ENCODE assay signal across 17 cellular contexts in genomic region chr7:86158111-86158510, GRCh38.
DNase-seq lines count a peak whose midpoint lies in the region; ATAC-seq, FAIRE-seq and TF ChIP-seq lines count a peak whose summit lies in the region.
"Had no signal": no experiment of that assay in that cellular context is flagged by ENCODE, and none has a peak within 500 bp of the region (broad histone marks: within the 10 kb centered on the region; RNA-seq: fewer than 3 reads in every experiment).

No MANE protein-coding gene starts in this region.

- H3K27ac ChIP-seq in SJCRH30 (no peak overlapping the region), kidney (ENCODE audit: low read depth in 2 of 2, low read length in 2 of 2) (no peak overlapping the region), aorta (ENCODE audit: low read depth in 1 of 2, low read length in 2 of 2) (no peak overlapping the region)
- H3K27ac ChIP-seq: BLaER1 had no signal

- no peak overlapping the region for H3K9ac ChIP-seq in kidney (ENCODE audit: low read length in 2 of 2)
- H3K9ac ChIP-seq: BLaER1 had no signal

- no peaks in the 10 kb centered on the region for H3K4me1 ChIP-seq in SJCRH30
- no peaks in the 10 kb centered on the region for H3K4me1 ChIP-seq in kidney (ENCODE audit: control insufficient read depth in 1 of 2, insufficient read depth in 1 of 2, low read depth in 1 of 2, low read length in 2 of 2)
- H3K4me1 ChIP-seq in aorta (ENCODE audit: control insufficient read depth in 1 of 2, insufficient read depth in 2 of 2, low read length in 2 of 2) = no peaks in the 10 kb centered on the region
- H3K4me1 ChIP-seq: BLaER1 had no signal

- no peaks in the 10 kb centered on the region for H3K4me1 Mint-ChIP-seq in activated T-cell treated with anti-CD3 and anti-CD28 coated beads, Interleukin-2, amount 50 U/mL, for 4 hours (ENCODE audit: low read depth)
- H3K4me1 Mint-ChIP-seq in activated naive CD8-positive, alpha-beta T cell treated with anti-CD3 and anti-CD28 coated beads, Interleukin-2, amount 50 U/mL, for 24 hours = no peaks in the 10 kb centered on the region
- H3K4me1 Mint-ChIP-seq: CD14-positive monocyte; CD4-positive, alpha-beta memory T cell; GM23338 had no signal

- H3K36me3 Mint-ChIP-seq in activated T-cell treated with anti-CD3 and anti-CD28 coated beads, Interleukin-2, amount 50 U/mL, for 4 hours (ENCODE audit: insufficient read depth) = no peaks in the 10 kb centered on the region
- H3K36me3 Mint-ChIP-seq in activated naive CD8-positive, alpha-beta T cell treated with anti-CD3 and anti-CD28 coated beads, Interleukin-2, amount 50 U/mL, for 24 hours (ENCODE audit: low read depth) = no peaks in the 10 kb centered on the region
- H3K36me3 Mint-ChIP-seq: CD14-positive monocyte; CD4-positive, alpha-beta memory T cell had no signal

- H3K27me3 Mint-ChIP-seq in activated T-cell treated with anti-CD3 and anti-CD28 coated beads, Interleukin-2, amount 50 U/mL, for 4 hours (ENCODE audit: low read depth) = no peaks in the 10 kb centered on the region
- no peaks in the 10 kb centered on the region for H3K27me3 Mint-ChIP-seq in activated naive CD8-positive, alpha-beta T cell treated with anti-CD3 and anti-CD28 coated beads, Interleukin-2, amount 50 U/mL, for 24 hours
- H3K27me3 Mint-ChIP-seq: CD4-positive, alpha-beta memory T cell had no signal

- H3K4me3 ChIP-seq in SJCRH30 (no peak overlapping the region), kidney (ENCODE audit: low read length in 2 of 2) (no peak overlapping the region), aorta (ENCODE audit: low read length in 2 of 2) (no peak overlapping the region)
- H3K4me3 ChIP-seq: BLaER1, GM23338 had no signal

- intact Hi-C loops in kidney (cut with DNase I) = no loop called here
- intact Hi-C loops in aorta (cut with DNase I) = no loop called here

- no peaks in the 10 kb centered on the region for H3K36me3 ChIP-seq in SJCRH30
- H3K36me3 ChIP-seq in kidney (ENCODE audit: control insufficient read depth in 1 of 2, insufficient read depth in 2 of 2, low read length in 2 of 2) = no peaks in the 10 kb centered on the region
- H3K36me3 ChIP-seq in aorta (ENCODE audit: control insufficient read depth in 1 of 2, insufficient read depth in 2 of 2, low read length in 1 of 2) = no peaks in the 10 kb centered on the region
- H3K36me3 ChIP-seq: BLaER1 had no signal

- WGBS in aorta, 2 donors = 92 to 96% methylated on average over 4 of the region's 4 CpGs

- no peak for TF ChIP-seq CTCF in kidney (IDR thresholded peaks at IDR 0.05; ENCODE audit: borderline replicate concordance, extremely low read depth, insufficient read depth)

- DNase-seq in NCI-H524 (lab: John Stamatoyannopoulos, UW) (peak; percentile 55 to 77), SJCRH30 (peak; percentile 9 to 23), kidney (peak; percentile 28), aorta (no peak), NCI-H1436 treated with DMSO at 0.1 percent for 48 hours (lab: John Stamatoyannopoulos, UW) (no peak)
- DNase-seq in activated T-cell treated with anti-CD3 and anti-CD28 coated beads, Interleukin-2, amount 50 U/mL, for 4 hours = no peak
- DNase-seq in activated naive CD8-positive, alpha-beta T cell treated with anti-CD3 and anti-CD28 coated beads, Interleukin-2, amount 50 U/mL, for 24 hours = no peak
- DNase-seq: 8988T; CD4-positive, alpha-beta memory T cell; DMS79 treated with DMSO at 0.1 percent for 48 hours; GF-D8; HCEC 1CT had no signal

- H3K4me3 Mint-ChIP-seq in activated T-cell treated with anti-CD3 and anti-CD28 coated beads, Interleukin-2, amount 50 U/mL, for 4 hours = no peak overlapping the region
- H3K4me3 Mint-ChIP-seq in activated naive CD8-positive, alpha-beta T cell treated with anti-CD3 and anti-CD28 coated beads, Interleukin-2, amount 50 U/mL, for 24 hours = no peak overlapping the region
- H3K4me3 Mint-ChIP-seq: CD14-positive monocyte; CD4-positive, alpha-beta memory T cell; GM23338 had no signal

- peak; percentile 11 for ATAC-seq in aorta (ENCODE audit: low FRiP score)
- ATAC-seq in activated T-cell treated with anti-CD3 and anti-CD28 coated beads, Interleukin-2, amount 50 U/mL, for 4 hours = no peak
- ATAC-seq in activated naive CD8-positive, alpha-beta T cell treated with anti-CD3 and anti-CD28 coated beads, Interleukin-2, amount 50 U/mL, for 24 hours = no peak
- ATAC-seq: GM23338 had no signal

- H3K9me3 ChIP-seq in SJCRH30 (replicated peaks) (no peaks in the 10 kb centered on the region), kidney (ENCODE audit: control insufficient read depth in 1 of 2, low read length in 2 of 2) (no peaks in the 10 kb centered on the region), aorta (ENCODE audit: control insufficient read depth, low read length) (no peaks in the 10 kb centered on the region)
- H3K9me3 ChIP-seq: BLaER1 had no signal

- H3K27me3 ChIP-seq in SJCRH30 (no peaks in the 10 kb centered on the region), aorta (ENCODE audit: control insufficient read depth in 1 of 2, insufficient read depth in 2 of 2, low read length in 1 of 2) (no peaks in the 10 kb centered on the region)
- H3K27me3 ChIP-seq: BLaER1 had no signal

- H3K27ac Mint-ChIP-seq in activated naive CD8-positive, alpha-beta T cell treated with anti-CD3 and anti-CD28 coated beads, Interleukin-2, amount 50 U/mL, for 24 hours = no peak overlapping the region
- H3K27ac Mint-ChIP-seq: CD14-positive monocyte; CD4-positive, alpha-beta memory T cell; GM23338 had no signal

- no peak for FAIRE-seq in kidney (lab: Jason Lieb, UNC)
- FAIRE-seq: GM19239, H54 had no signal

- peaks cover 12% of the 10 kb centered on the region for H3K9me3 Mint-ChIP-seq in activated T-cell treated with anti-CD3 and anti-CD28 coated beads, Interleukin-2, amount 50 U/mL, for 4 hours
- peaks cover 11% of the 10 kb centered on the region for H3K9me3 Mint-ChIP-seq in activated naive CD8-positive, alpha-beta T cell treated with anti-CD3 and anti-CD28 coated beads, Interleukin-2, amount 50 U/mL, for 24 hours
- H3K9me3 Mint-ChIP-seq: GM23338 had no signal

Comparison
In these comparisons a context has a peak if more than half of its experiments do, and no peak if none do; other contexts are left out.
1. DNase-seq: peak in NCI-H524 (2 of 2), SJCRH30 (2 of 2) and kidney (single experiment); none in aorta (0 of 2), activated T-cell treated with anti-CD3 and anti-CD28 coated beads, Interleukin-2, amount 50 U/mL, for 4 hours (single experiment), NCI-H1436 treated with DMSO at 0.1 percent for 48 hours (single experiment) and activated naive CD8-positive, alpha-beta T cell treated with anti-CD3 and anti-CD28 coated beads, Interleukin-2, amount 50 U/mL, for 24 hours (single experiment).